18 cellular contexts compared by ENCODE assay signal in genomic region chr1:11788549-11789053, GRCh38. TPM values are rescaled to one million over a fixed set of nuclear protein-coding genes. Genes with fewer than 3 reads are reported as not detected.
A peak's percentile ranks its signal among the peaks of the same experiment; 100 is the strongest.
DNase-seq lines count a peak whose midpoint lies in the region; ATAC-seq, FAIRE-seq and TF ChIP-seq lines count a peak whose summit lies in the region.
"Had no signal": no experiment of that assay in that cellular context is flagged by ENCODE, and none has a peak within 500 bp of the region (broad histone marks: within the 10 kb centered on the region; RNA-seq: fewer than 3 reads in every experiment).

No MANE protein-coding gene starts in this region.

- ATAC-seq in gastroesophageal sphincter (no peak), sciatic nerve (no peak)
- ATAC-seq: CD8-positive, alpha-beta T cell had no signal

- TF ChIP-seq POLR2A in gastroesophageal sphincter (IDR thresholded peaks at IDR 0.05) (no peak), H54 (IDR thresholded peaks at IDR 0.05; ENCODE audit: low read depth, low read length) (no peak)

- peaks cover 8% of the 10 kb centered on the region for H3K4me1 Mint-ChIP-seq in neural progenitor cell
- peaks cover 0 to 9% of the 10 kb centered on the region in 2 donors for H3K4me1 Mint-ChIP-seq in immature natural killer cell

- H3K4me3 Mint-ChIP-seq in neural progenitor cell, result peak overlapping the region; percentile 35
- H3K4me3 Mint-ChIP-seq in immature natural killer cell, result no peak overlapping the region
- H3K4me3 Mint-ChIP-seq: CD8-positive, alpha-beta T cell; memory B cell had no signal

- H3K4me3 ChIP-seq in gastroesophageal sphincter (no peak overlapping the region), neural progenitor cell (no peak overlapping the region), tibial artery (no peak overlapping the region)

- H3K4me2 ChIP-seq in neural progenitor cell, result no peak overlapping the region

- no peaks in the 10 kb centered on the region for H3K9me3 Mint-ChIP-seq in neural progenitor cell
- no peaks in the 10 kb centered on the region for H3K9me3 Mint-ChIP-seq in immature natural killer cell
- H3K9me3 Mint-ChIP-seq: activated T-helper 2 cell treated with anti-CD3 and anti-CD28 coated beads, Interferon-gamma antibody, Interleukin-2, Interleukin-4, amounts not matched to agents 10 μg/mL and 5 μg/mL and 100 μg/mL, durations not matched to agents 14 hours and 24 hours and 36 hours; CD8-positive, alpha-beta T cell; memory B cell had no signal

- peaks cover 13% of the 10 kb centered on the region for H3F3A ChIP-seq in neural progenitor cell (ENCODE audit: low read depth)

- no peaks in the 10 kb centered on the region for H4K20me1 ChIP-seq in neural progenitor cell (ENCODE audit: low read depth)

- H3K27ac Mint-ChIP-seq in neural progenitor cell (no peak overlapping the region), immature natural killer cell (no peak overlapping the region)
- H3K27ac Mint-ChIP-seq: activated T-helper 2 cell treated with anti-CD3 and anti-CD28 coated beads, Interferon-gamma antibody, Interleukin-2, Interleukin-4, amounts not matched to agents 10 μg/mL and 5 μg/mL and 100 μg/mL, durations not matched to agents 14 hours and 24 hours and 36 hours; CD8-positive, alpha-beta T cell had no signal

- no peak overlapping the region for H3K9ac ChIP-seq in neural progenitor cell

- H3K27me3 Mint-ChIP-seq in neural progenitor cell (ENCODE audit: insufficient read depth, low read depth) (peaks cover under 1% of the 10 kb centered on the region), immature natural killer cell (ENCODE audit: low read depth in 3 of 3) (peaks cover 0 to 1% (median 0%) of the 10 kb centered on the region in 3 donors)
- H3K27me3 Mint-ChIP-seq: memory B cell had no signal

- no peak for TF ChIP-seq CTCF in gastroesophageal sphincter (IDR thresholded peaks at IDR 0.05)
- TF ChIP-seq CTCF in neural progenitor cell (IDR thresholded peaks at IDR 0.05), result no peak
- TF ChIP-seq CTCF in tibial artery (IDR thresholded peaks at IDR 0.05), result no peak

- intact Hi-C loops in tibial artery (cut with DNase I; ENCODE audit: low total_unique reads), result loop anchor here (5.0 kb wide), 1 partner anchor 119 kb away; no protein-coding TSS in a partner anchor
- intact Hi-C loops in sciatic nerve (cut with DNase I), result loop anchor here (10.0 kb wide), 1 partner anchor 54 kb away; the partner anchor contains the start of gene AGTRAP

- FAIRE-seq in H54 (lab: Jason Lieb, UNC), result no peak

- H3K9me3 ChIP-seq in gastroesophageal sphincter, result no peaks in the 10 kb centered on the region
- no peaks in the 10 kb centered on the region for H3K9me3 ChIP-seq in neural progenitor cell (ENCODE audit: low read depth)
- H3K9me3 ChIP-seq in tibial artery, result no peaks in the 10 kb centered on the region

- H3K36me3 Mint-ChIP-seq in neural progenitor cell (peaks cover 6% of the 10 kb centered on the region), immature natural killer cell (peaks cover 5 to 13% (median 6%) of the 10 kb centered on the region in 3 donors)

- DNase-seq in neural progenitor cell (ENCODE audit: low spot score) (peak; percentile 1), tibial artery (no peak), immature natural killer cell (no peak), H54 (ENCODE audit: insufficient read length, low spot score) (no peak), sciatic nerve (ENCODE audit: low spot score) (no peak), NCI-H226 (no peak)
- DNase-seq: CD8-positive, alpha-beta T cell; EL; hippocampal formation; Kasumi-1; NCI-H187; NCI-H748 treated with DMSO at 0.1 percent for 48 hours; stimulated activated CD4-positive, alpha-beta T cell treated with anti-CD3 and anti-CD28 coated beads, Interleukin-4, amount 100 ng/mL, for 1 hour had no signal

- H3K27ac ChIP-seq in angular gyrus (ENCODE audit: low read depth, low read length), result peak overlapping the region; percentile 34
- peak overlapping the region in 3 of 4 donors; percentile 90 to 95 (median 91) for H3K27ac ChIP-seq in gastroesophageal sphincter
- no peak overlapping the region for H3K27ac ChIP-seq in neural progenitor cell
- peak overlapping the region; percentile 86 to 91 for H3K27ac ChIP-seq in tibial artery

- H2AFZ ChIP-seq in neural progenitor cell (replicated peaks), result no peak overlapping the region

- peaks cover 0 to 85% (median 66%) of the 10 kb centered on the region in 3 donors for H3K4me1 ChIP-seq in gastroesophageal sphincter
- peaks cover 15% of the 10 kb centered on the region for H3K4me1 ChIP-seq in neural progenitor cell
- peaks cover 12 to 71% (median 61%) of the 10 kb centered on the region in 4 donors for H3K4me1 ChIP-seq in tibial artery

- H3K36me3 ChIP-seq in gastroesophageal sphincter (peaks cover 0 to 34% of the 10 kb centered on the region in 2 donors), neural progenitor cell (no peaks in the 10 kb centered on the region), tibial artery (peaks cover 7 to 27% (median 7%) of the 10 kb centered on the region in 3 donors)

- no peaks in the 10 kb centered on the region for H3K79me2 ChIP-seq in neural progenitor cell (ENCODE audit: low read depth)

- 67% methylated on average over 1 of the region's 14 CpGs; no CpG with 5 or more reads in 1 of the 2 donors for WGBS in gastroesophageal sphincter (ENCODE audit: low coverage in 1 of 2), 2 donors

- no peak for TF ChIP-seq EP300 in gastroesophageal sphincter (IDR thresholded peaks at IDR 0.05)

- H3K27me3 ChIP-seq in gastroesophageal sphincter (no peaks in the 10 kb centered on the region), neural progenitor cell (no peaks in the 10 kb centered on the region), tibial artery (no peaks in the 10 kb centered on the region)

RNA-seq across cellular contexts. Expression of gene MTHFR, which starts 17.2 kb away (rescaled TPM):
- total RNA-seq in gastroesophageal sphincter (10 to 100 TPM; 18.6 to 46.7 (median 27.9) TPM), neural progenitor cell (ENCODE audit: low replicate concordance) (7.0 and 14.3 TPM in 2 replicates), sciatic nerve (78.3 TPM)
- 10 to 100 TPM in 1 of 3 donors, 1 to 10 TPM in 2; 5.0 to 15.2 (median 7.6) TPM for polyA plus RNA-seq in immature natural killer cell

RNA-seq across cellular contexts. Expression of gene CLCN6, which starts 17.4 kb away (rescaled TPM):
- total RNA-seq in gastroesophageal sphincter (10 to 100 TPM; 12.8 to 23.8 (median 18.3) TPM), neural progenitor cell (ENCODE audit: low replicate concordance) (10.3 and 15.6 TPM in 2 replicates), sciatic nerve (48.4 TPM)
- 1 to 10 TPM; 1.1 to 3.6 (median 1.5) TPM for polyA plus RNA-seq in immature natural killer cell

RNA-seq across cellular contexts. Expression of gene C1orf167, which starts 26.6 kb away (rescaled TPM):
- total RNA-seq in gastroesophageal sphincter (1 to 10 TPM in 2 of 4 donors, under 1 TPM in 2; 0.35 to 1.4 (median 0.75) TPM), neural progenitor cell (ENCODE audit: low replicate concordance) (0.22 TPM in 1 of 2 replicates, not detected in the other), sciatic nerve (4.1 TPM)
- 1 to 10 TPM in 1 of 3 donors, not detected in 2; 3.0 TPM for polyA plus RNA-seq in immature natural killer cell
- total RNA-seq: activated T-helper 2 cell treated with anti-CD3 and anti-CD28 coated beads, Interferon-gamma antibody, Interleukin-2, Interleukin-4, amounts not matched to agents 10 μg/mL and 5 μg/mL and 100 μg/mL, durations not matched to agents 14 hours and 24 hours and 36 hours; CD8-positive, alpha-beta T cell; T-helper 2 cell treated with Interferon-gamma antibody and Interleukin-4, amounts not matched to agents 100 ng/mL and 5 ng/mL, for 36 hours had no signal

RNA-seq across cellular contexts. Expression of gene AGTRAP, which starts 52.7 kb away (rescaled TPM):
- 10 to 100 TPM; 32.2 to 56.4 (median 40.5) TPM for total RNA-seq in gastroesophageal sphincter
- total RNA-seq in neural progenitor cell (ENCODE audit: low replicate concordance), result 12.4 and 67.7 TPM in 2 replicates
- 100 to 1,000 TPM; 319 to 591 (median 324) TPM for polyA plus RNA-seq in immature natural killer cell
- 32.8 TPM for total RNA-seq in sciatic nerve

RNA-seq across cellular contexts. Expression of gene NPPA, which starts 59.0 kb away (rescaled TPM):
- total RNA-seq in gastroesophageal sphincter (under 1 TPM in 1 of 4 donors, not detected in 3; 0.93 TPM), neural progenitor cell (ENCODE audit: low replicate concordance) (not detected in 2 replicates), sciatic nerve (0.45 TPM)
- polyA plus RNA-seq in immature natural killer cell, result not detected
- total RNA-seq: activated T-helper 2 cell treated with anti-CD3 and anti-CD28 coated beads, Interferon-gamma antibody, Interleukin-2, Interleukin-4, amounts not matched to agents 10 μg/mL and 5 μg/mL and 100 μg/mL, durations not matched to agents 14 hours and 24 hours and 36 hours; CD8-positive, alpha-beta T cell; T-helper 2 cell treated with Interferon-gamma antibody and Interleukin-4, amounts not matched to agents 100 ng/mL and 5 ng/mL, for 36 hours had no signal
